ENCODE assay signal across 33 cellular contexts in the genomic region with DNA sequence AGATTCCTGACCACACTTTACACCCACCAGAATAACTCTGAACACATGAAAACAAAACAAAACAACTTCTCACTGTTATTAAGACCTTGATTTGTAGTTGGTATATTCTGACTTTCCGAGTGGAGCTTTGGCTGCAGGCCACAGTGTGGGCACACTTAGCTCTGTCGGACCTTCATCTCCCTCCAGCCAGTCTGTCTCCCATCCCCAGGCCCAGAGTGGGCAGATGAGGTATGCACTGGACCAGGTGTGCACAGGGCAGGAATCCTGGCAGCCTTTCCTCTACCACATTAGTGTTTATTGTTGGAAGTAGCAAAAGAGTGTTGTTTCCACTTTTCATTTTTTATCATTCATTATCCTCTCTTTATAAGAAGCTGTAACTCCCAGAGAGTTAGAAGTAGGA.
"Had no signal": no experiment of that assay in that cellular context is flagged by ENCODE, and none has a peak within 500 bp of the region (broad histone marks: within the 10 kb centered on the region; RNA-seq: fewer than 3 reads in every experiment).

No MANE protein-coding gene starts in this region.

- H3K9me3 ChIP-seq: MG63 had no signal

- H3K4me3 ChIP-seq: MG63 had no signal

- H3K9ac ChIP-seq: KMS-11 had no signal

- H3K27ac ChIP-seq: KMS-11 had no signal

- H3K36me3 ChIP-seq: MG63 had no signal

- DNase-seq: Karpas-422, Kasumi-1, MG63, MM.1S, MV-4-11, NCI-H1048, NCI-H1092, NCI-H1105, NCI-H1105 treated with DMSO at 0.1 percent for 48 hours, NCI-H1417, NCI-H1417 treated with DMSO at 0.1 percent for 48 hours, NCI-H1436, NCI-H1436 treated with DMSO at 0.1 percent for 48 hours, NCI-H146, NCI-H1694, NCI-H1694 treated with DMSO at 0.1 percent for 48 hours, NCI-H187, NCI-H187 treated with DMSO at 0.1 percent for 48 hours, NCI-H1930, NCI-H2029, NCI-H2029 treated with DMSO at 0.1 percent for 48 hours, NCI-H2081, NCI-H2081 treated with DMSO at 0.1 percent for 48 hours, NCI-H2107, NCI-H2171, NCI-H2171 treated with DMSO at 0.1 percent for 48 hours, NCI-H2227 treated with DMSO at 0.1 percent for 48 hours, NCI-H226, NCI-H446, NCI-H446 treated with DMSO at 0.1 percent for 48 hours, NCI-H510A, NCI-H510A treated with DMSO at 0.1 percent for 48 hours had no signal

- H3K27me3 ChIP-seq: MG63 had no signal
